8 cellular contexts compared by ENCODE assay signal in the genomic region with DNA sequence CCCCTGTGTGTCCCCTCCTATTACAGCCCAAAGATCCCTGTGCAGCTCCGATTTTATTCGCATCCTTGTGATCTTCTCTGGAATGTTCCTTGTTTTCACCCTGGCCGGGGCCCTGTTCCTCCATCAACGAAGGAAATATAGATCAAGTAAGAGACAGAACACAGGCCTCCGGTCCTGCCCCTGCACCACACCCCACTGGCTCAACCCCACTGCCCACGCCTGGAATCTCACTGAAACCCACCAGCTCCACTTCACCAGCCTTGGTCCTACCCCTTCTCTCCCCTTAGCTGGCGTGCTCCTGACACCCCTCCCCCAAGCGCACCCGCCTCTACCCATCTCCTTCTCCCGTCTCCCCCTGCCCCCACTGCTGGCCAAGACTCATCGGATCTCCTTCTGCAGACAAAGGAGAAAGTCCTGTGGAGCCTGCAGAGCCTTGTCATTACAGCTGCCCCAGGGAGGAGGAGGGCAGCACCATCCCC. TPM values are rescaled to one million over a fixed set of nuclear protein-coding genes. Genes with fewer than 3 reads are reported as not detected.
DNase-seq lines count a peak whose midpoint lies in the region; ATAC-seq, FAIRE-seq and TF ChIP-seq lines count a peak whose summit lies in the region.

No MANE protein-coding gene starts in this region.

- H3K79me2 ChIP-seq in HepG2 (ENCODE audit: insufficient read depth, low read length): peaks cover 4% of the 10 kb centered on the region

- no peak for TF ChIP-seq RAD21 in HepG2 (CRISPR knock-in tag; IDR thresholded peaks at IDR 0.05)

- CTCF ChIA-PET in HepG2 (lab: Yijun Ruan, JAX; ENCODE audit: low intra/inter-chr PET ratio, low total read pairs): no interaction called here

- no peak overlapping the region for H2AFZ ChIP-seq in HepG2 (ENCODE audit: low read length)

- BruUV-seq in HepG2 (replicated peaks; lab: Mats Ljungman, UMichigan): TSS peak; percentile 56

- no peak for ATAC-seq in body of pancreas
- ATAC-seq in HepG2: no peak
- no peak for ATAC-seq in thoracic aorta (ENCODE audit: insufficient number of reproducible peaks, low FRiP score, low read depth)
- ATAC-seq in HG02840 (IDR thresholded peaks at IDR 0.05; ENCODE audit: low FRiP score, unreplicated experiment): no peak

- intact Hi-C loops in body of pancreas (cut with DNase I): no loop called here
- intact Hi-C loops in HepG2 (cut with micrococcal nuclease; ENCODE audit: unreplicated experiment): no loop called here

- FAIRE-seq in HepG2 (lab: Jason Lieb, UNC): no peak

- H3K27me3 ChIP-seq in body of pancreas: no peaks in the 10 kb centered on the region
- no peaks in the 10 kb centered on the region; a peak in 1 of 5 replicates for H3K27me3 ChIP-seq in HepG2 (ENCODE audit: control insufficient read depth in 1 of 2, insufficient read depth in 2 of 2, low read length in 2 of 2)
- H3K27me3 ChIP-seq in thoracic aorta (replicated peaks; ENCODE audit: insufficient read depth): no peaks in the 10 kb centered on the region

- no peak for TF ChIP-seq CTCF in body of pancreas (IDR thresholded peaks at IDR 0.05)
- TF ChIP-seq CTCF in HepG2 (CRISPR knock-in tag; IDR thresholded peaks at IDR 0.05): no peak
- no peak for TF ChIP-seq CTCF in thoracic aorta (IDR thresholded peaks at IDR 0.05)

- no peak for TF ChIP-seq EP300 in HepG2 (IDR thresholded peaks at IDR 0.05; ENCODE audit: low read depth in 2 of 2, low read length in 2 of 2)
- no peak for TF ChIP-seq EP300 in HepG2 (CRISPR knock-in tag; IDR thresholded peaks at IDR 0.05; ENCODE audit: borderline replicate concordance)

- H3K36me3 ChIP-seq in body of pancreas (replicated peaks in 1 of 2; ENCODE audit: insufficient read depth in 1 of 2, low read depth in 2 of 2) (peaks cover 0 to 3% of the 10 kb centered on the region in 2 donors), HepG2 (replicated peaks in 1 of 2; ENCODE audit: control insufficient read depth in 1 of 2, insufficient read depth in 2 of 2, low read length in 2 of 2) (peaks cover 0 to 5% of the 10 kb centered on the region in 2 experiments; a peak in 3 of 5 replicates), thoracic aorta (peaks cover 15% of the 10 kb centered on the region)

- peak; percentile 31 for DNase-seq in activated naive CD4-positive, alpha-beta T cell treated with Interleukin-2 at 50 U/mL for 16 hours
- DNase-seq in activated naive CD4-positive, alpha-beta T cell (lab: John Stamatoyannopoulos, UW): no peak
- DNase-seq in body of pancreas (peak in 2 of 4 donors; percentile 24 to 28), HepG2 (ENCODE audit: low spot score) (no peak), thoracic aorta (ENCODE audit: low spot score) (no peak), NCI-H1092 treated with DMSO at 0.1 percent for 48 hours (lab: John Stamatoyannopoulos, UW) (no peak), SHP77 (lab: John Stamatoyannopoulos, UW) (no peak)

- H3K9me3 ChIP-seq in body of pancreas (no peaks in the 10 kb centered on the region), HepG2 (ENCODE audit: low read length) (no peaks in the 10 kb centered on the region), thoracic aorta (no peaks in the 10 kb centered on the region)

- H4K20me1 ChIP-seq in HepG2 (ENCODE audit: insufficient read depth, low read length): no peaks in the 10 kb centered on the region

- peak overlapping the region; percentile 95 for H3K4me2 ChIP-seq in HepG2 (ENCODE audit: low read depth, low read length)

- WGBS in body of pancreas, 2 donors: 23 to 24% methylated on average over 11 of the region's 11 CpGs
- WGBS in HepG2 (ENCODE audit: low lambda C conversion rate): 79% methylated on average over 11 of the region's 11 CpGs

- in situ Hi-C loops in HepG2 (cut with HindIII; ENCODE audit: extremely low pct_ligation_motif_present, low pct_unique_long_range_greater_than_20kb): loop anchor here (25.0 kb wide), 1 partner anchor 389 kb away; no protein-coding TSS in a partner anchor

- TF ChIP-seq POLR2A in body of pancreas (IDR thresholded peaks at IDR 0.05) (no peak), HepG2 (IDR thresholded peaks at IDR 0.05; ENCODE audit: insufficient read depth in 1 of 2, low read depth in 2 of 2, low read length in 2 of 2) (no peak)

- POLR2A ChIA-PET in HepG2 (lab: Yijun Ruan, JAX): interaction anchor here (0.8 to 4.0 kb wide), 25 partner anchors 8 to 238 kb away, joined by 3 to 68 read pairs (median 7); partner anchors contain the start of genes GAPDH, LTBR, MRPL51 and SCNN1A

- peak overlapping the region; percentile 24 to 49 for H3K4me3 ChIP-seq in body of pancreas
- peak overlapping the region in 2 of 3 experiments; percentile 87 to 94; a peak in 5 of 6 replicates for H3K4me3 ChIP-seq in HepG2 (replicated peaks in 1 of 3; ENCODE audit: insufficient read depth in 1 of 3, low read depth in 2 of 3, low read length in 3 of 3)
- H3K4me3 ChIP-seq in thoracic aorta: peak overlapping the region; percentile 75

- H3K27ac ChIP-seq in body of pancreas (peak overlapping the region; percentile 92 to 96 (median 94)), HepG2 (ENCODE audit: extremely low read length, insufficient read depth, low read length) (peak overlapping the region; percentile 90), thoracic aorta (peak overlapping the region; percentile 87 to 96)

- H3K4me1 ChIP-seq in body of pancreas: peaks cover 28% of the 10 kb centered on the region
- peaks cover 41% of the 10 kb centered on the region for H3K4me1 ChIP-seq in HepG2 (ENCODE audit: insufficient read depth, low read length)
- H3K4me1 ChIP-seq in thoracic aorta (ENCODE audit: control insufficient read depth in 1 of 2, low read depth in 2 of 2): peaks cover 17 to 36% of the 10 kb centered on the region in 2 donors

- H3K9ac ChIP-seq in HepG2 (ENCODE audit: insufficient read depth, low read depth, low read length): peak overlapping the region; percentile 88

RNA-seq across cellular contexts. Expression of gene TAPBPL, which starts 0.9 kb away (rescaled TPM):
- total RNA-seq in body of pancreas (10 to 100 TPM; 14.5 to 36.3 TPM), HepG2 (2016; rRNA removed; fragmentation: Illumina TruSeq; extraction: Trizol) (3.2 and 10.0 TPM in 2 replicates), thoracic aorta (10 to 100 TPM; 23.7 to 37.5 TPM)
- 1.6 and 1.7 TPM in 2 replicates for total RNA-seq in HepG2 (2016; cell fraction: cytosol; rRNA removed; fragmentation: Illumina TruSeq; extraction: Trizol; ENCODE audit: low read depth)
- total RNA-seq in HepG2 (2016; cell fraction: insoluble cytoplasmic fraction; rRNA removed; fragmentation: Illumina TruSeq; extraction: Trizol): 3.4 and 9.9 TPM in 2 replicates
- total RNA-seq in HepG2 (2016; cell fraction: membrane; rRNA removed; fragmentation: Illumina TruSeq; extraction: Trizol): 1.8 and 2.5 TPM in 2 replicates
- 9.2 and 10.0 TPM in 2 replicates for total RNA-seq in HepG2 (2016; cell fraction: nucleus; rRNA removed; fragmentation: Illumina TruSeq; extraction: Trizol)
- polyA plus RNA-seq in HepG2 (2011; rRNA removed): 14.0 and 14.5 TPM in 2 replicates
- 10.0 and 15.1 TPM in 2 replicates for polyA plus RNA-seq in HepG2 (2011; cell fraction: cytosol; rRNA removed)
- 23.3 and 24.2 TPM in 2 replicates for polyA plus RNA-seq in HepG2 (2011; cell fraction: nucleus; rRNA removed)
- 4.2 and 4.3 TPM in 2 replicates for polyA plus RNA-seq in HepG2 (2012)
- 1.7 TPM in 2 replicates for polyA plus RNA-seq in HepG2 (2016; cell fraction: cytosol; fragmentation: Illumina TruSeq; extraction: Trizol; ENCODE audit: low read depth)
- 3.3 and 4.4 TPM in 2 replicates for polyA plus RNA-seq in HepG2 (2016; cell fraction: insoluble cytoplasmic fraction; fragmentation: Illumina TruSeq; extraction: Trizol; ENCODE audit: low read depth)
- polyA plus RNA-seq in HepG2 (2016; cell fraction: membrane; fragmentation: Illumina TruSeq; extraction: Trizol; ENCODE audit: low read depth): 2.9 and 3.9 TPM in 2 replicates
- 12.3 and 14.0 TPM in 2 replicates for polyA plus RNA-seq in HepG2 (2016; cell fraction: nucleus; fragmentation: Illumina TruSeq; extraction: Trizol; ENCODE audit: insufficient read depth, low read depth)
- polyA minus RNA-seq in HepG2 (2011; rRNA and poly(A)+ RNA removed; ENCODE audit: low replicate concordance): 0.84 and 17.6 TPM in 2 replicates
- polyA minus RNA-seq in HepG2 (2011; cell fraction: cytosol; rRNA and poly(A)+ RNA removed): 3.3 and 3.5 TPM in 2 replicates
- polyA minus RNA-seq in HepG2 (2011; cell fraction: nucleus; rRNA and poly(A)+ RNA removed): 14.5 and 16.5 TPM in 2 replicates

RNA-seq across cellular contexts. Expression of gene CD27, which starts 6.2 kb away (rescaled TPM):
- total RNA-seq in body of pancreas (not detected), HepG2 (2016; rRNA removed; fragmentation: Illumina TruSeq; extraction: Trizol) (not detected in 2 replicates), thoracic aorta (1 to 10 TPM; 1.6 to 4.7 TPM)
- total RNA-seq in HepG2 (2016; cell fraction: cytosol; rRNA removed; fragmentation: Illumina TruSeq; extraction: Trizol; ENCODE audit: low read depth): not detected in 2 replicates
- total RNA-seq in HepG2 (2016; cell fraction: insoluble cytoplasmic fraction; rRNA removed; fragmentation: Illumina TruSeq; extraction: Trizol): not detected in 2 replicates
- total RNA-seq in HepG2 (2016; cell fraction: membrane; rRNA removed; fragmentation: Illumina TruSeq; extraction: Trizol): not detected in 2 replicates
- not detected in 2 replicates for total RNA-seq in HepG2 (2016; cell fraction: nucleus; rRNA removed; fragmentation: Illumina TruSeq; extraction: Trizol)
- 0.12 and 0.18 TPM in 2 replicates for polyA plus RNA-seq in HepG2 (2011; rRNA removed)
- 0.05 and 0.15 TPM in 2 replicates for polyA plus RNA-seq in HepG2 (2011; cell fraction: cytosol; rRNA removed)
- polyA plus RNA-seq in HepG2 (2011; cell fraction: nucleus; rRNA removed): not detected in 2 replicates
- 0.17 TPM in 1 of 2 replicates, not detected in the other for polyA plus RNA-seq in HepG2 (2012)
- polyA plus RNA-seq in HepG2 (2016; cell fraction: cytosol; fragmentation: Illumina TruSeq; extraction: Trizol; ENCODE audit: low read depth): not detected in 2 replicates
- polyA plus RNA-seq in HepG2 (2016; cell fraction: insoluble cytoplasmic fraction; fragmentation: Illumina TruSeq; extraction: Trizol; ENCODE audit: low read depth): not detected in 2 replicates
- polyA plus RNA-seq in HepG2 (2016; cell fraction: membrane; fragmentation: Illumina TruSeq; extraction: Trizol; ENCODE audit: low read depth): not detected in 2 replicates
- not detected in 2 replicates for polyA plus RNA-seq in HepG2 (2016; cell fraction: nucleus; fragmentation: Illumina TruSeq; extraction: Trizol; ENCODE audit: insufficient read depth, low read depth)
- 0.18 and 0.23 TPM in 2 replicates for polyA minus RNA-seq in HepG2 (2011; rRNA and poly(A)+ RNA removed; ENCODE audit: low replicate concordance)
- not detected in 2 replicates for polyA minus RNA-seq in HepG2 (2011; cell fraction: cytosol; rRNA and poly(A)+ RNA removed)
- polyA minus RNA-seq in HepG2 (2011; cell fraction: nucleus; rRNA and poly(A)+ RNA removed): not detected in 2 replicates

RNA-seq across cellular contexts. Expression of gene VAMP1, which starts 19.6 kb away (rescaled TPM):
- total RNA-seq in body of pancreas (1 to 10 TPM; 2.9 to 5.9 TPM), HepG2 (2016; rRNA removed; fragmentation: Illumina TruSeq; extraction: Trizol) (0.45 and 2.5 TPM in 2 replicates), thoracic aorta (10 to 100 TPM; 24.4 to 29.9 TPM)
- total RNA-seq in HepG2 (2016; cell fraction: cytosol; rRNA removed; fragmentation: Illumina TruSeq; extraction: Trizol; ENCODE audit: low read depth): 0.81 TPM in 1 of 2 replicates, not detected in the other
- 0.97 and 3.1 TPM in 2 replicates for total RNA-seq in HepG2 (2016; cell fraction: insoluble cytoplasmic fraction; rRNA removed; fragmentation: Illumina TruSeq; extraction: Trizol)
- 0.59 and 0.68 TPM in 2 replicates for total RNA-seq in HepG2 (2016; cell fraction: membrane; rRNA removed; fragmentation: Illumina TruSeq; extraction: Trizol)
- 5.5 and 5.9 TPM in 2 replicates for total RNA-seq in HepG2 (2016; cell fraction: nucleus; rRNA removed; fragmentation: Illumina TruSeq; extraction: Trizol)
- polyA plus RNA-seq in HepG2 (2011; rRNA removed): 7.4 and 8.0 TPM in 2 replicates
- 2.5 and 2.8 TPM in 2 replicates for polyA plus RNA-seq in HepG2 (2011; cell fraction: cytosol; rRNA removed)
- 25.6 and 29.4 TPM in 2 replicates for polyA plus RNA-seq in HepG2 (2011; cell fraction: nucleus; rRNA removed)
- polyA plus RNA-seq in HepG2 (2012): 3.2 and 3.5 TPM in 2 replicates
- 0.18 and 0.24 TPM in 2 replicates for polyA plus RNA-seq in HepG2 (2016; cell fraction: cytosol; fragmentation: Illumina TruSeq; extraction: Trizol; ENCODE audit: low read depth)
- polyA plus RNA-seq in HepG2 (2016; cell fraction: insoluble cytoplasmic fraction; fragmentation: Illumina TruSeq; extraction: Trizol; ENCODE audit: low read depth): 1.4 and 2.2 TPM in 2 replicates
- 0.49 and 0.91 TPM in 2 replicates for polyA plus RNA-seq in HepG2 (2016; cell fraction: membrane; fragmentation: Illumina TruSeq; extraction: Trizol; ENCODE audit: low read depth)
- 12.1 and 15.4 TPM in 2 replicates for polyA plus RNA-seq in HepG2 (2016; cell fraction: nucleus; fragmentation: Illumina TruSeq; extraction: Trizol; ENCODE audit: insufficient read depth, low read depth)
- polyA minus RNA-seq in HepG2 (2011; rRNA and poly(A)+ RNA removed; ENCODE audit: low replicate concordance): 5.9 and 16.5 TPM in 2 replicates
- 0.99 and 1.8 TPM in 2 replicates for polyA minus RNA-seq in HepG2 (2011; cell fraction: cytosol; rRNA and poly(A)+ RNA removed)
- 9.4 and 13.9 TPM in 2 replicates for polyA minus RNA-seq in HepG2 (2011; cell fraction: nucleus; rRNA and poly(A)+ RNA removed)

RNA-seq across cellular contexts. Expression of gene MRPL51, which starts 42.2 kb away (rescaled TPM):
- total RNA-seq in body of pancreas (10 to 100 TPM; 23.6 to 25.1 TPM), HepG2 (2016; rRNA removed; fragmentation: Illumina TruSeq; extraction: Trizol) (278 and 343 TPM in 2 replicates), thoracic aorta (10 to 100 TPM; 40.6 to 51.7 TPM)
- total RNA-seq in HepG2 (2016; cell fraction: cytosol; rRNA removed; fragmentation: Illumina TruSeq; extraction: Trizol; ENCODE audit: low read depth): 189 and 218 TPM in 2 replicates
- 286 and 361 TPM in 2 replicates for total RNA-seq in HepG2 (2016; cell fraction: insoluble cytoplasmic fraction; rRNA removed; fragmentation: Illumina TruSeq; extraction: Trizol)
- total RNA-seq in HepG2 (2016; cell fraction: membrane; rRNA removed; fragmentation: Illumina TruSeq; extraction: Trizol): 199 and 207 TPM in 2 replicates
- 80.6 and 104 TPM in 2 replicates for total RNA-seq in HepG2 (2016; cell fraction: nucleus; rRNA removed; fragmentation: Illumina TruSeq; extraction: Trizol)
- polyA plus RNA-seq in HepG2 (2011; rRNA removed): 52.5 and 64.8 TPM in 2 replicates
- 82.5 and 89.0 TPM in 2 replicates for polyA plus RNA-seq in HepG2 (2011; cell fraction: cytosol; rRNA removed)
- 20.2 and 20.8 TPM in 2 replicates for polyA plus RNA-seq in HepG2 (2011; cell fraction: nucleus; rRNA removed)
- polyA plus RNA-seq in HepG2 (2012): 128 and 181 TPM in 2 replicates
- 188 and 220 TPM in 2 replicates for polyA plus RNA-seq in HepG2 (2016; cell fraction: cytosol; fragmentation: Illumina TruSeq; extraction: Trizol; ENCODE audit: low read depth)
- 342 and 349 TPM in 2 replicates for polyA plus RNA-seq in HepG2 (2016; cell fraction: insoluble cytoplasmic fraction; fragmentation: Illumina TruSeq; extraction: Trizol; ENCODE audit: low read depth)
- 177 and 178 TPM in 2 replicates for polyA plus RNA-seq in HepG2 (2016; cell fraction: membrane; fragmentation: Illumina TruSeq; extraction: Trizol; ENCODE audit: low read depth)
- 114 and 136 TPM in 2 replicates for polyA plus RNA-seq in HepG2 (2016; cell fraction: nucleus; fragmentation: Illumina TruSeq; extraction: Trizol; ENCODE audit: insufficient read depth, low read depth)
- polyA minus RNA-seq in HepG2 (2011; rRNA and poly(A)+ RNA removed; ENCODE audit: low replicate concordance): 25.3 and 67.0 TPM in 2 replicates
- 12.4 and 18.6 TPM in 2 replicates for polyA minus RNA-seq in HepG2 (2011; cell fraction: cytosol; rRNA and poly(A)+ RNA removed)
- polyA minus RNA-seq in HepG2 (2011; cell fraction: nucleus; rRNA and poly(A)+ RNA removed): 10.1 and 13.3 TPM in 2 replicates

RNA-seq across cellular contexts. Expression of gene NCAPD2, which starts 43.0 kb away (rescaled TPM):
- 10 to 100 TPM in 1 of 2 donors, 1 to 10 TPM in 1; 9.3 to 46.1 TPM for total RNA-seq in body of pancreas
- 65.6 and 100 TPM in 2 replicates for total RNA-seq in HepG2 (2016; rRNA removed; fragmentation: Illumina TruSeq; extraction: Trizol)
- 7.2 and 7.6 TPM in 2 replicates for total RNA-seq in HepG2 (2016; cell fraction: cytosol; rRNA removed; fragmentation: Illumina TruSeq; extraction: Trizol; ENCODE audit: low read depth)
- 68.5 and 86.5 TPM in 2 replicates for total RNA-seq in HepG2 (2016; cell fraction: insoluble cytoplasmic fraction; rRNA removed; fragmentation: Illumina TruSeq; extraction: Trizol)
- total RNA-seq in HepG2 (2016; cell fraction: membrane; rRNA removed; fragmentation: Illumina TruSeq; extraction: Trizol): 25.1 and 25.2 TPM in 2 replicates
- 57.8 and 60.8 TPM in 2 replicates for total RNA-seq in HepG2 (2016; cell fraction: nucleus; rRNA removed; fragmentation: Illumina TruSeq; extraction: Trizol)
- polyA plus RNA-seq in HepG2 (2011; rRNA removed): 42.8 and 51.1 TPM in 2 replicates
- polyA plus RNA-seq in HepG2 (2011; cell fraction: cytosol; rRNA removed): 32.2 and 41.0 TPM in 2 replicates
- 46.7 and 50.4 TPM in 2 replicates for polyA plus RNA-seq in HepG2 (2011; cell fraction: nucleus; rRNA removed)
- polyA plus RNA-seq in HepG2 (2012): 31.0 and 53.6 TPM in 2 replicates
- 3.4 and 4.5 TPM in 2 replicates for polyA plus RNA-seq in HepG2 (2016; cell fraction: cytosol; fragmentation: Illumina TruSeq; extraction: Trizol; ENCODE audit: low read depth)
- polyA plus RNA-seq in HepG2 (2016; cell fraction: insoluble cytoplasmic fraction; fragmentation: Illumina TruSeq; extraction: Trizol; ENCODE audit: low read depth): 56.7 and 71.7 TPM in 2 replicates
- 12.3 and 13.7 TPM in 2 replicates for polyA plus RNA-seq in HepG2 (2016; cell fraction: membrane; fragmentation: Illumina TruSeq; extraction: Trizol; ENCODE audit: low read depth)
- 73.7 and 78.3 TPM in 2 replicates for polyA plus RNA-seq in HepG2 (2016; cell fraction: nucleus; fragmentation: Illumina TruSeq; extraction: Trizol; ENCODE audit: insufficient read depth, low read depth)
- polyA minus RNA-seq in HepG2 (2011; rRNA and poly(A)+ RNA removed; ENCODE audit: low replicate concordance): 92.8 and 252 TPM in 2 replicates
- 51.6 and 71.6 TPM in 2 replicates for polyA minus RNA-seq in HepG2 (2011; cell fraction: cytosol; rRNA and poly(A)+ RNA removed)
- polyA minus RNA-seq in HepG2 (2011; cell fraction: nucleus; rRNA and poly(A)+ RNA removed): 62.8 and 68.9 TPM in 2 replicates
- 10 to 100 TPM; 19.9 to 26.7 TPM for total RNA-seq in thoracic aorta

Comparison
In these comparisons a context has a peak if more than half of its experiments do, and no peak if none do; other contexts are left out.
1. H3K4me3 ChIP-seq: peak in every context shown above with its lines; median percentile 90 in HepG2; 75 in thoracic aorta; 36 in body of pancreas.